In genomic region chr12:109477185-109477962, GRCh38 we compare ENCODE assay signal across 1 cellular context.
TF ChIP-seq lines count a peak whose summit lies in the region.

TSS of gene KCTD10 (minus strand) at chr12:109477300. CDS start at chr12:109477262, 38 bp downstream.
TSS of gene UBE3B (plus strand) at chr12:109477634. CDS start at chr12:109483552, 5,918 bp downstream.

TF ChIP-seq in K562, 482 proteins besides CTCF, POLR2A, EP300 and RAD21 (continued from another document and continues in another):
- TF ChIP-seq ZNF696 (CRISPR knock-in tag; conservative IDR thresholded peaks at IDR 0.05) = no peak
- TF ChIP-seq FOXK1 (CRISPR knock-in tag; IDR thresholded peaks at IDR 0.05; ENCODE audit: borderline replicate concordance) = no peak
- TF ChIP-seq ZNF316 (IDR thresholded peaks at IDR 0.05) = no peak
- TF ChIP-seq DEAF1 (CRISPR knock-in tag; IDR thresholded peaks at IDR 0.05) = no peak
- TF ChIP-seq TEAD1 (CRISPR knock-in tag; IDR thresholded peaks at IDR 0.05) = 0 out of 4 replicates have a peak, but pooled peaks of 1 of the 2 experiments have one; percentile 27
- TF ChIP-seq SNRNP70 (optimal IDR thresholded peaks at IDR 0.05; ENCODE audit: low read depth, low read length) = no peak
- TF ChIP-seq TAF9B (IDR thresholded peaks at IDR 0.05; ENCODE audit: partially characterized antibody) = peak; percentile 100
- TF ChIP-seq RREB1 (CRISPR knock-in tag; IDR thresholded peaks at IDR 0.05) = peak; percentile 93
- TF ChIP-seq TAL1 (IDR thresholded peaks at IDR 0.05) = peak; percentile 19; the same call in 1 of the 2 replicates
- TF ChIP-seq KDM5B (IDR thresholded peaks at IDR 0.05; ENCODE audit: insufficient replicate concordance, low read depth, low read length) = peak; percentile 96
- no peak for TF ChIP-seq PHTF2 (CRISPR knock-in tag; IDR thresholded peaks at IDR 0.05)
- no peak for TF ChIP-seq USF1 (CRISPR knock-in tag; IDR thresholded peaks at IDR 0.05)
- no peak for TF ChIP-seq TFAM (CRISPR knock-in tag; conservative IDR thresholded peaks at IDR 0.05)
- TF ChIP-seq RNF219 (CRISPR knock-in tag; IDR thresholded peaks at IDR 0.05) = no peak; the same call in 1 of the 2 replicates
- TF ChIP-seq U2AF2 (optimal IDR thresholded peaks at IDR 0.05; ENCODE audit: low read depth, low read length) = no peak
- TF ChIP-seq ZNF449 (CRISPR knock-in tag; IDR thresholded peaks at IDR 0.05) = no peak
- TF ChIP-seq ZNF445 (CRISPR knock-in tag; IDR thresholded peaks at IDR 0.05; ENCODE audit: low read depth) = no peak
- peak; percentile 34; the same call in 1 of the 2 replicates for TF ChIP-seq RNF2 (IDR thresholded peaks at IDR 0.05)
- 0 out of 2 replicates have a peak, but pooled peaks have one; percentile 26 for TF ChIP-seq STAG1 (CRISPR knock-in tag; IDR thresholded peaks at IDR 0.05; ENCODE audit: borderline replicate concordance)
- no peak for TF ChIP-seq STAT5B (CRISPR knock-in tag; IDR thresholded peaks at IDR 0.05)
- TF ChIP-seq RFX1 (IDR thresholded peaks at IDR 0.05) = no peak
- TF ChIP-seq SP2 (IDR thresholded peaks at IDR 0.05; ENCODE audit: extremely low read depth, low read depth, low read length, poor library complexity, severe bottlenecking) = no peak
- no peak for TF ChIP-seq HOMEZ (CRISPR knock-in tag; IDR thresholded peaks at IDR 0.05)
- no peak for TF ChIP-seq SRF (CRISPR knock-in tag; IDR thresholded peaks at IDR 0.05)
- no peak for TF ChIP-seq SREBF1 (IDR thresholded peaks at IDR 0.05; ENCODE audit: borderline replicate concordance, low read depth, low read length)
- TF ChIP-seq PRPF4 (IDR thresholded peaks at IDR 0.05; ENCODE audit: insufficient read depth, low read depth, low read length, poor library complexity, severe bottlenecking) = no peak
- no peak; the same call in 1 of the 2 replicates for TF ChIP-seq HMGXB4 (CRISPR knock-in tag; IDR thresholded peaks at IDR 0.05)
- no peak for TF ChIP-seq ZNF24 (IDR thresholded peaks at IDR 0.05)
- TF ChIP-seq GATAD2B (IDR thresholded peaks at IDR 0.05; ENCODE audit: borderline replicate concordance) = no peak
